ENCODE assay signal across 13 cellular contexts in genomic region chr11:47488674-47489394, GRCh38. TPM values are rescaled to one million over a fixed set of nuclear protein-coding genes. Genes with fewer than 3 reads are reported as not detected.
A peak's percentile ranks its signal among the peaks of the same experiment; 100 is the strongest.
DNase-seq lines count a peak whose midpoint lies in the region; ATAC-seq and TF ChIP-seq lines count a peak whose summit lies in the region.
"Had no signal": no experiment of that assay in that cellular context is flagged by ENCODE, and none has a peak within 500 bp of the region (broad histone marks: within the 10 kb centered on the region; RNA-seq: fewer than 3 reads in every experiment).

No MANE protein-coding gene starts in this region.

- H3K4me3 ChIP-seq in left lung (no peak overlapping the region), smooth muscle cell (no peak overlapping the region)
- H3K4me3 ChIP-seq: coronary artery, lung had no signal

- peak overlapping the region; percentile 50 to 60 for H3K27ac ChIP-seq in left lung
- H3K27ac ChIP-seq in smooth muscle cell (ENCODE audit: low read depth), result peak overlapping the region; percentile 15
- H3K27ac ChIP-seq: coronary artery had no signal

- TF ChIP-seq CTCF in WTC11 (IDR thresholded peaks at IDR 0.05), result no peak
- TF ChIP-seq CTCF in left lung (IDR thresholded peaks at IDR 0.05), result no peak
- TF ChIP-seq CTCF in smooth muscle cell (IDR thresholded peaks at IDR 0.05; ENCODE audit: borderline replicate concordance, insufficient read depth, poor library complexity, severe bottlenecking), result no peak
- no peak for TF ChIP-seq CTCF in GM13977 (IDR thresholded peaks at IDR 0.05; ENCODE audit: extremely low read depth, insufficient read depth, missing control alignments)

- no peaks in the 10 kb centered on the region for H3K27me3 Mint-ChIP-seq in activated T-cell treated with anti-CD3 and anti-CD28 coated beads, Interleukin-2, amount 50 U/mL, for 24 hours
- H3K27me3 Mint-ChIP-seq in WTC11 (ENCODE audit: low read depth), result no peaks in the 10 kb centered on the region

- peak overlapping the region; percentile 68 for H3K27ac Mint-ChIP-seq in activated T-cell treated with anti-CD3 and anti-CD28 coated beads, Interleukin-2, amount 50 U/mL, for 24 hours
- peak overlapping the region; percentile 44 for H3K27ac Mint-ChIP-seq in WTC11

- H3K27me3 ChIP-seq in left lung, result no peaks in the 10 kb centered on the region
- no peaks in the 10 kb centered on the region for H3K27me3 ChIP-seq in smooth muscle cell (ENCODE audit: low read depth)

- no peaks in the 10 kb centered on the region for H3K9me3 Mint-ChIP-seq in activated T-cell treated with anti-CD3 and anti-CD28 coated beads, Interleukin-2, amount 50 U/mL, for 24 hours
- H3K9me3 Mint-ChIP-seq in WTC11, result no peaks in the 10 kb centered on the region

- H3K9ac ChIP-seq in smooth muscle cell (ENCODE audit: low read depth), result no peak overlapping the region

- H4K20me1 ChIP-seq in smooth muscle cell (ENCODE audit: low read depth), result peaks cover 67% of the 10 kb centered on the region

- DNase-seq in activated T-cell treated with anti-CD3 and anti-CD28 coated beads, Interleukin-2, amount 50 U/mL, for 24 hours, result no peak
- no peak for DNase-seq in activated T-cell treated with anti-CD3 and anti-CD28 coated beads, Interleukin-2, amount 50 U/mL, for 48 hours
- DNase-seq in WTC11 (ENCODE audit: low spot score) (no peak), left lung (no peak), smooth muscle cell (lab: John Stamatoyannopoulos, UW; ENCODE audit: unreplicated experiment) (no peak), RPMI8226 (no peak), GM13977 (ENCODE audit: low spot score) (no peak), foreskin melanocyte (no peak)
- DNase-seq: DMS153, hypothalamus had no signal

- in situ Hi-C loops in GM13977 (cut with MboI; ENCODE audit: low pct_unique_long_range_greater_than_20kb, low sequenced_read_pairs, unreplicated experiment), result no loop called here

- H3K9me3 ChIP-seq in left lung, result no peaks in the 10 kb centered on the region
- H3K9me3 ChIP-seq in smooth muscle cell (replicated peaks; ENCODE audit: low read depth), result no peaks in the 10 kb centered on the region

- POLR2A ChIA-PET in WTC11 (lab: Charles Lee), result no interaction called here

- H3K36me3 ChIP-seq in left lung, result peaks cover 6 to 48% of the 10 kb centered on the region in 2 donors
- peaks cover 26% of the 10 kb centered on the region for H3K36me3 ChIP-seq in smooth muscle cell (ENCODE audit: low read depth)

- no peak overlapping the region for H3K4me3 Mint-ChIP-seq in activated T-cell treated with anti-CD3 and anti-CD28 coated beads, Interleukin-2, amount 50 U/mL, for 24 hours
- no peak overlapping the region for H3K4me3 Mint-ChIP-seq in WTC11

- H3K4me1 Mint-ChIP-seq in activated T-cell treated with anti-CD3 and anti-CD28 coated beads, Interleukin-2, amount 50 U/mL, for 24 hours (ENCODE audit: low read depth), result peaks cover 32% of the 10 kb centered on the region
- H3K4me1 Mint-ChIP-seq in WTC11, result peaks cover 2% of the 10 kb centered on the region

- no peak overlapping the region for H2AFZ ChIP-seq in smooth muscle cell (ENCODE audit: low read depth)

- CTCF ChIA-PET in WTC11 (lab: Charles Lee), result no interaction called here

- peaks cover 79% of the 10 kb centered on the region for H3K36me3 Mint-ChIP-seq in activated T-cell treated with anti-CD3 and anti-CD28 coated beads, Interleukin-2, amount 50 U/mL, for 24 hours (ENCODE audit: low read depth)
- H3K36me3 Mint-ChIP-seq in WTC11, result peaks cover 47% of the 10 kb centered on the region

- peaks cover 3 to 28% of the 10 kb centered on the region in 2 donors for H3K4me1 ChIP-seq in left lung
- H3K4me1 ChIP-seq in smooth muscle cell (ENCODE audit: low read depth), result no peaks in the 10 kb centered on the region

- intact Hi-C loops in left lung (cut with DNase I), result loop anchor here (10.0 kb wide), 2 partner anchors 66 to 76 kb away; partner anchors contain the start of genes CELF1 (in 1 of the 2) and PTPMT1 (in 1 of the 2)

- H3F3A ChIP-seq in smooth muscle cell (ENCODE audit: low read depth), result peaks cover 4% of the 10 kb centered on the region

- 96% methylated on average over 6 of the region's 6 CpGs for WGBS in smooth muscle cell (ENCODE audit: low lambda C conversion rate)

- no peak overlapping the region for H3K4me2 ChIP-seq in smooth muscle cell

- peaks cover 63% of the 10 kb centered on the region for H3K79me2 ChIP-seq in smooth muscle cell (ENCODE audit: low read depth)

- ATAC-seq in WTC11 (no peak), left lung (peak; percentile 7)

TF ChIP-seq in WTC11, 78 proteins besides CTCF, POLR2A, EP300 and RAD21:
- no peak for TF ChIP-seq ZNF671 (CRISPR knock-in tag; IDR thresholded peaks at IDR 0.05)
- no peak for TF ChIP-seq GABPB1 (CRISPR knock-in tag; IDR thresholded peaks at IDR 0.05)
TF ChIP-seq in WTC11: peak in this region for 0.

RNA-seq across cellular contexts. Expression of gene RAPSN, which starts 39.9 kb away (rescaled TPM):
- total RNA-seq in WTC11 (2021) (0.32 to 0.66 TPM (median 0.34 TPM) in 3 replicates), left lung (1 to 10 TPM in 1 of 2 donors, under 1 TPM in 1; 0.79 to 1.0 TPM), smooth muscle cell (not detected in 2 replicates)
- polyA plus RNA-seq in smooth muscle cell, result 0.41 and 0.96 TPM in 2 replicates
- polyA plus RNA-seq: AG04450 had no signal
